17 cellular contexts compared by ENCODE assay signal in genomic region chr14:29630566-29631160, GRCh38.
DNase-seq lines count a peak whose midpoint lies in the region; ATAC-seq and TF ChIP-seq lines count a peak whose summit lies in the region.
"Had no signal": no experiment of that assay in that cellular context is flagged by ENCODE, and none has a peak within 500 bp of the region (broad histone marks: within the 10 kb centered on the region; RNA-seq: fewer than 3 reads in every experiment).

No MANE protein-coding gene starts in this region.

- no peak overlapping the region for H3K23ac ChIP-seq in mesenchymal stem cell (ENCODE audit: low read length in 2 of 2)

- DNase-seq in AG08396 (ENCODE audit: low spot score), result peak; percentile 3
- DNase-seq in RWPE1 (ENCODE audit: low spot score), result peak; percentile 1
- peak; percentile 4 for DNase-seq in epithelial cell of esophagus (ENCODE audit: low read depth)
- no peak for DNase-seq in mesenchymal stem cell
- DNase-seq in NCI-H1105 (lab: John Stamatoyannopoulos, UW), result no peak
- DNase-seq in gastrocnemius medialis, result no peak
- no peak for DNase-seq in Right ventricle myocardium superior
- DNase-seq: 8988T, DMS79, NCI-H1417 treated with DMSO at 0.1 percent for 48 hours, NCI-H187, NCI-H446, NCI-H526, Peyer's patch had no signal

- H3K36me3 ChIP-seq in mesenchymal stem cell (ENCODE audit: control insufficient read depth in 1 of 2, insufficient read depth in 2 of 2, low read depth in 1 of 2, low read length in 2 of 2) (peaks cover 0 to 15% of the 10 kb centered on the region in 2 experiments), gastrocnemius medialis (no peaks in the 10 kb centered on the region)
- H3K36me3 ChIP-seq: Peyer's patch had no signal

- POLR2A ChIA-PET in RWPE1 (lab: Yijun Ruan, JAX; ENCODE audit: low non-redundant PET), result no interaction called here

- no peak overlapping the region for H2AFZ ChIP-seq in mesenchymal stem cell (ENCODE audit: low read depth, low read length)
- H2AFZ ChIP-seq: GM23338 had no signal

- H3K4me1 ChIP-seq in mesenchymal stem cell (ENCODE audit: control insufficient read depth, insufficient read depth, low read depth, low read length), result no peaks in the 10 kb centered on the region
- no peaks in the 10 kb centered on the region for H3K4me1 ChIP-seq in gastrocnemius medialis
- H3K4me1 ChIP-seq: Peyer's patch had no signal

- no peak overlapping the region for H3K27ac ChIP-seq in RWPE1
- H3K27ac ChIP-seq in mesenchymal stem cell (ENCODE audit: low read length, poor library complexity, severe bottlenecking), result no peak overlapping the region
- H3K27ac ChIP-seq in gastrocnemius medialis, result no peak overlapping the region
- H3K27ac ChIP-seq: Peyer's patch had no signal

- H3K9me3 ChIP-seq in mesenchymal stem cell (ENCODE audit: control insufficient read depth, low read length) (no peaks in the 10 kb centered on the region), gastrocnemius medialis (no peaks in the 10 kb centered on the region)
- H3K9me3 ChIP-seq: Peyer's patch had no signal

- peak overlapping the region; percentile 53 for H4K91ac ChIP-seq in mesenchymal stem cell (ENCODE audit: low read length)

- no peak overlapping the region for H2BK5ac ChIP-seq in mesenchymal stem cell (ENCODE audit: low read depth, low read length, poor library complexity, severe bottlenecking)

- WGBS in mesenchymal stem cell, result 100% methylated on average over 1 of the region's 5 CpGs

- in situ Hi-C loops in gastrocnemius medialis (cut with MboI; ENCODE audit: low sequenced_read_pairs in 4 of 4), result no loop called here

- CTCF ChIA-PET in RWPE1 (lab: Yijun Ruan, JAX), result no interaction called here

- no peak overlapping the region for H4K8ac ChIP-seq in mesenchymal stem cell (ENCODE audit: low read length)

- H3K4me3 ChIP-seq in epithelial cell of esophagus (ENCODE audit: low read length), result no peak overlapping the region
- H3K4me3 ChIP-seq in mesenchymal stem cell (ENCODE audit: insufficient read depth in 1 of 2, low read depth in 1 of 2, low read length in 2 of 2), result no peak overlapping the region
- H3K4me3 ChIP-seq in gastrocnemius medialis, result no peak overlapping the region
- H3K4me3 ChIP-seq: GM12878, GM23338, Peyer's patch had no signal

- H2BK12ac ChIP-seq in mesenchymal stem cell (ENCODE audit: low read length in 2 of 2), result no peak overlapping the region

- H3K14ac ChIP-seq in mesenchymal stem cell (ENCODE audit: low read length in 2 of 2), result no peak overlapping the region

- H2BK15ac ChIP-seq in mesenchymal stem cell (ENCODE audit: low read depth, poor library complexity, severe bottlenecking), result no peak overlapping the region

- no peak overlapping the region for H3K18ac ChIP-seq in mesenchymal stem cell (ENCODE audit: low read depth in 1 of 2, low read length in 2 of 2)

- intact Hi-C loops in gastrocnemius medialis (cut with DNase I; ENCODE audit: low total_unique reads), result no loop called here
- intact Hi-C loops in Right ventricle myocardium superior (cut with DNase I), result no loop called here

- no peaks in the 10 kb centered on the region for H3K27me3 ChIP-seq in mesenchymal stem cell (ENCODE audit: control insufficient read depth in 1 of 2, insufficient read depth in 1 of 2, low read length in 2 of 2)
- no peaks in the 10 kb centered on the region for H3K27me3 ChIP-seq in gastrocnemius medialis
- H3K27me3 ChIP-seq: Peyer's patch had no signal

- no peak overlapping the region for H3K4me2 ChIP-seq in mesenchymal stem cell (ENCODE audit: low read length, poor library complexity, severe bottlenecking)
- H3K4me2 ChIP-seq: GM23338 had no signal

- H3K4ac ChIP-seq in mesenchymal stem cell (ENCODE audit: low read depth in 1 of 2, low read length in 2 of 2), result no peak overlapping the region

- H2AK5ac ChIP-seq in mesenchymal stem cell (ENCODE audit: low read length, severe bottlenecking), result no peak overlapping the region

- TF ChIP-seq POLR2A in gastrocnemius medialis (IDR thresholded peaks at IDR 0.05), result no peak

- no peak for ATAC-seq in gastrocnemius medialis
- no peak for ATAC-seq in Right ventricle myocardium superior (ENCODE audit: poor library complexity)
- ATAC-seq: GM12878, GM23338, HCT116 had no signal

- H3K79me1 ChIP-seq in mesenchymal stem cell (replicated peaks; ENCODE audit: low read length, poor library complexity, severe bottlenecking), result no peaks in the 10 kb centered on the region

- TF ChIP-seq CTCF in RWPE1 (conservative IDR thresholded peaks at IDR 0.05; ENCODE audit: low read depth) (no peak), epithelial cell of esophagus (IDR thresholded peaks at IDR 0.05; ENCODE audit: insufficient read depth, low read depth, low read length, missing control alignments) (no peak), gastrocnemius medialis (IDR thresholded peaks at IDR 0.05 in 4 of 5, conservative IDR thresholded peaks at IDR 0.05 in 1 of 5) (no peak)

- H3K9ac ChIP-seq in mesenchymal stem cell (ENCODE audit: low read length), result no peak overlapping the region

- no peak overlapping the region for H2BK120ac ChIP-seq in mesenchymal stem cell (ENCODE audit: low read depth, low read length)

Comparison
In these comparisons a context has a peak if more than half of its experiments do, and no peak if none do; other contexts are left out.
1. DNase-seq: peak in AG08396 (single experiment), RWPE1 (single experiment) and epithelial cell of esophagus (single experiment); none in mesenchymal stem cell (single experiment), NCI-H1105 (single experiment), gastrocnemius medialis (0 of 2) and Right ventricle myocardium superior (single experiment).